14 cellular contexts compared by ENCODE assay signal in the genomic region with DNA sequence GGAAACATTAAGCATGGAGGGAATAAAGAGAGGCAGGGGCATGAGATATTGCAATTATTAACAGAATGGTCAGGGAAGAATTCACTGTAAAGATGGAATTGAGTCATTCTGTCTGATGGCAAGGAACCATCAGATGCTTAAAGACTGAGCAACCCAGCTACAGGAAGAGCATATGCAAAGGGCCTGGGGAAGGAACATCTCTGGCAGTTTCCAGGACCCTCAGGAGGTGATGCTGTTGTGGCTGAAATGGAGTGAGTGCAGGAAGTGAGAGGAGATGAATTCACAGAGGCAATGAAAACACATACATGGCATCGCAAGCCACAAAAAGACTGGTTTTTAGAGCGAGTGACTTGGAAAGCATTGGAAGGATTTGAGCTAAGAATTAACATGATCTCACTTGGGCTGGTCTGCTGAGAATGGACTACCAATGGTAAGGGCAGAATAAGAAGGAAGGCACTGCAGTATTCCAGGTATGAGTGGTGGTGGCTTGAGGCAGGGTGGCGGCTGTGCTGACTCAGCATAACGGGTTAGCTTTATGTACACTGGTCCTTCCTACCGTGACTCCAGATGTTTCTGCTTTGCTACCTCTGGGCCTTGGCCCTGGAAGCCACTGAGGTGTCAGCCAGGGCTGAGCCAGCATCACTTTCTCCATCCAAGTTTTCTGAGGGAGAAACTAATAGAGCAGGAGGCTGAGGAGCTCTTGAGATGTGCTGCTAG. TPM values are rescaled to one million over a fixed set of nuclear protein-coding genes. Genes with fewer than 3 reads are reported as not detected.
DNase-seq lines count a peak whose midpoint lies in the region; ATAC-seq, FAIRE-seq and TF ChIP-seq lines count a peak whose summit lies in the region.
"Had no signal": no experiment of that assay in that cellular context is flagged by ENCODE, and none has a peak within 500 bp of the region (broad histone marks: within the 10 kb centered on the region; RNA-seq: fewer than 3 reads in every experiment).

No MANE protein-coding gene starts in this region.

- ATAC-seq in esophagus mucosa = peak; percentile 53

- H3K36me3 ChIP-seq in HEK293 (ENCODE audit: control insufficient read depth in 2 of 2, insufficient read depth in 1 of 2, low read length in 2 of 2) = peaks cover 17 to 87% of the 10 kb centered on the region in 2 experiments
- H3K36me3 ChIP-seq in BE2C = no peaks in the 10 kb centered on the region

- FAIRE-seq in RCC 7860 (lab: Jason Lieb, UNC) = no peak
- FAIRE-seq: HTR-8/SVneo had no signal

- POLR2A ChIA-PET in HEK293 (lab: Yijun Ruan, JAX) = interaction anchor here (0.7 kb wide), 1 partner anchor 28 kb away, joined by 4 read pairs; no protein-coding TSS in a partner anchor

- DNase-seq in RCC 7860 (ENCODE audit: low spot score) = peak; percentile 32
- DNase-seq in BE2C = no peak
- no peak for DNase-seq in NCI-H1694 (lab: John Stamatoyannopoulos, UW)
- DNase-seq: Caco-2; CD8-positive, alpha-beta memory T cell; DND-41; GDM1; H7; Kasumi-1; KBM-7 had no signal

- no peak overlapping the region for H3K27ac ChIP-seq in HEK293 (ENCODE audit: extremely low read depth, low read depth, low read length)
- H3K27ac ChIP-seq: BLaER1 had no signal

- CTCF ChIA-PET in HEK293 (lab: Yijun Ruan, JAX) = interaction anchor here (0.6 to 1.0 kb wide), 2 partner anchors 22 to 895 kb away, joined by 3 read pairs; no protein-coding TSS in a partner anchor

- no peaks in the 10 kb centered on the region for H3K27me3 ChIP-seq in BE2C
- H3K27me3 ChIP-seq: BLaER1 had no signal

- TF ChIP-seq CTCF in HEK293 (tag by site-specific recombination; IDR thresholded peaks at IDR 0.05) = no peak
- no peak for TF ChIP-seq CTCF in BE2C (IDR thresholded peaks at IDR 0.05; ENCODE audit: low read depth, low read length)

- H3K4me3 ChIP-seq in HEK293 (ENCODE audit: low read depth, low read length) (no peak overlapping the region), BE2C (ENCODE audit: low read depth, low read length) (no peak overlapping the region)
- H3K4me3 ChIP-seq: BLaER1 had no signal

- H3K9me3 ChIP-seq in HEK293 (ENCODE audit: control insufficient read depth, insufficient read depth, low read depth, low read length) (no peaks in the 10 kb centered on the region), BE2C (no peaks in the 10 kb centered on the region)
- H3K9me3 ChIP-seq: Caco-2 had no signal

- H3K4me1 ChIP-seq in HEK293 (ENCODE audit: control insufficient read depth, insufficient read depth, low read length) (no peaks in the 10 kb centered on the region), BE2C (no peaks in the 10 kb centered on the region)
- H3K4me1 ChIP-seq: Caco-2 had no signal

TF ChIP-seq in HEK293, 187 proteins besides CTCF, POLR2A, EP300 and RAD21:
- TF ChIP-seq ZNF623 (tag by site-specific recombination; IDR thresholded peaks at IDR 0.05) (peak; percentile 69), ZNF155 (tag by site-specific recombination; IDR thresholded peaks at IDR 0.05) (no peak), REPIN1 (tag by site-specific recombination; IDR thresholded peaks at IDR 0.05; ENCODE audit: low read depth) (no peak), ZNF626 (tag by site-specific recombination; IDR thresholded peaks at IDR 0.05) (no peak), ZBTB7A (tag by site-specific recombination; IDR thresholded peaks at IDR 0.05; ENCODE audit: low read depth) (no peak), PRDM4 (tag by site-specific recombination; IDR thresholded peaks at IDR 0.05) (peak; percentile 68)
TF ChIP-seq in HEK293: peak in this region for 2.

RNA-seq across cellular contexts. Expression of gene BTN3A3, which starts 13.1 kb away (rescaled TPM):
- total RNA-seq in esophagus mucosa = 4.2 TPM
- 2.4 TPM for polyA plus RNA-seq in BE2C (2012; ENCODE audit: insufficient read depth, insufficient read length, low read depth)

RNA-seq across cellular contexts. Expression of gene BTN3A1, which starts 25.2 kb away (rescaled TPM):
- 6.2 TPM for total RNA-seq in esophagus mucosa
- 2.4 TPM for polyA plus RNA-seq in BE2C (2012; ENCODE audit: insufficient read depth, insufficient read length, low read depth)

RNA-seq across cellular contexts. Expression of gene BTN2A1, which starts 30.5 kb away (rescaled TPM):
- total RNA-seq in esophagus mucosa = 8.1 TPM
- 31.1 TPM for polyA plus RNA-seq in BE2C (2012; ENCODE audit: insufficient read depth, insufficient read length, low read depth)

RNA-seq across cellular contexts. Expression of gene BTN2A2, which starts 44.3 kb away (rescaled TPM):
- 2.4 TPM for total RNA-seq in esophagus mucosa
- polyA plus RNA-seq in BE2C (2012; ENCODE audit: insufficient read depth, insufficient read length, low read depth) = 3.6 TPM
